Comparison of ENCODE assay signal across 37 cellular contexts in the genomic region with DNA sequence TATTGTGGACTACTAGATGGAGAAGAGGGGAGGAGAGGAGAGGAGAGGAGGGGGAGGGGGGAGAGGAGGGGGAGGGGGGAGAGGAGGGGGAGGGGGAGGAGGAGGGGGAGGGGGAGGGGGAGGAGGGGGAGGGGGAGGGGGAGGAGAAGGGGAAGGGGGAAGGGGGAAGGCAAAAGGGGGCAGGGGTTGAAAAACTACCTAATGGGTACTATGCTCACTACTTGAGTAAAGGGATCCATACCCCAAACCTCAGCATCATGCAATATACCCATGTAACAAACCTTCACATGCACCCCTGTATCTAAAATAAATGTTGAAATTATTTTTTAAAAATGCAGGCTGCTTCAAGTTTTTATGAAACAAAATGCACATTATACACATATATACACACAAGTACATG. TPM values are rescaled to one million over a fixed set of nuclear protein-coding genes. Genes with fewer than 3 reads are reported as not detected.
"Had no signal": no experiment of that assay in that cellular context is flagged by ENCODE, and none has a peak within 500 bp of the region (broad histone marks: within the 10 kb centered on the region; RNA-seq: fewer than 3 reads in every experiment).

No MANE protein-coding gene starts in this region.

- H3K27ac ChIP-seq: adrenal gland, body of pancreas, brain microvascular endothelial cell, breast epithelium, VCaP had no signal

- H3K27me3 ChIP-seq: adrenal gland, body of pancreas, brain microvascular endothelial cell, breast epithelium had no signal

- H3K4me3 ChIP-seq: adrenal gland, body of pancreas, breast epithelium had no signal

- DNase-seq: activated B cell treated with CpG ODN at 0.5 μM for 24 hours; activated CD4-positive, alpha-beta memory T cell treated with anti-CD3 and anti-CD28 coated beads for 36 hours; activated CD4-positive, alpha-beta T cell treated with anti-CD3 and anti-CD28 coated beads for 4 hours; activated CD4-positive, alpha-beta T cell treated with anti-CD3 and anti-CD28 coated beads, Interleukin-2, amount 10 ng/mL, durations not matched to agents 24 days and 14 days; activated CD4-positive, alpha-beta T cell treated with anti-CD3 and anti-CD28 coated beads, Interleukin-2, amount 50 U/mL, for 1 hour; activated CD4-positive, alpha-beta T cell treated with anti-CD3 and anti-CD28 coated beads, Interleukin-2, amount 50 U/mL, for 4 hours; activated CD4-positive, CD25-positive, alpha-beta regulatory T cell treated with anti-CD3 and anti-CD28 coated beads, Interleukin-2, amount 50 U/mL, for 72 hours; activated CD8-positive, alpha-beta memory T cell treated with anti-CD3 and anti-CD28 coated beads, Interleukin-2, amount 50 U/mL, for 4 hours; activated CD8-positive, alpha-beta T cell treated with anti-CD3 and anti-CD28 coated beads for 36 hours; activated effector memory CD4-positive, alpha-beta T cell treated with anti-CD3 and anti-CD28 coated beads, Interleukin-2, amount 50 U/mL, for 16 hours; activated gamma-delta T cell treated with Interleukin-2 at 50 U/mL for 16 hours; activated naive CD4-positive, alpha-beta T cell; activated naive CD4-positive, alpha-beta T cell treated with anti-CD3 and anti-CD28 coated beads for 36 hours; activated naive CD4-positive, alpha-beta T cell treated with anti-CD3 and anti-CD28 coated beads, Interleukin-2, amount 50 U/mL, for 16 hours; activated naive CD8-positive, alpha-beta T cell treated with anti-CD3 and anti-CD28 coated beads for 36 hours; activated T-cell treated with anti-CD3 and anti-CD28 coated beads for 4 hours; activated T-cell treated with anti-CD3 and anti-CD28 coated beads, Interleukin-2, amount 50 U/mL, for 1 hour; activated T-cell treated with anti-CD3 and anti-CD28 coated beads, Interleukin-2, amount 50 U/mL, for 4 hours; activated T-cell treated with anti-CD3 and anti-CD28 coated beads, Interleukin-2, amount 50 U/mL, for 72 hours; adrenal gland; amniotic stem cell; aorta; body of pancreas; brain microvascular endothelial cell; central memory CD4-positive, alpha-beta T cell; SW 1271; T-helper 1 cell; T-helper 2 cell; T-helper 9 cell had no signal

- H3K9me3 ChIP-seq: adrenal gland, body of pancreas, breast epithelium had no signal

- H3K4me1 ChIP-seq: breast epithelium had no signal

- H3K36me3 ChIP-seq: adrenal gland, brain microvascular endothelial cell, breast epithelium had no signal

- ATAC-seq: activated CD8-positive, alpha-beta T cell treated with anti-CD3 and anti-CD28 coated beads for 36 hours; activated naive CD4-positive, alpha-beta T cell treated with anti-CD3 and anti-CD28 coated beads, Interleukin-2, amount 50 U/mL, for 72 hours; activated T-cell treated with anti-CD3 and anti-CD28 coated beads, Interleukin-2, amount 50 U/mL, for 4 hours; activated T-cell treated with anti-CD3 and anti-CD28 coated beads, Interleukin-2, amount 50 U/mL, for 72 hours; activated T-helper 17 cell treated with anti-CD3 and anti-CD28 coated beads, Interleukin-2, amount 50 U/mL, for 72 hours; body of pancreas had no signal

- FAIRE-seq: astrocyte, TTC549 had no signal

RNA-seq across cellular contexts. Expression of a gene that starts 15.1 kb away (rescaled TPM):
- total RNA-seq: activated B cell treated with CpG ODN at 0.5 μM for 24 hours; activated CD4-positive, alpha-beta memory T cell treated with anti-CD3 and anti-CD28 coated beads for 36 hours; activated CD4-positive, alpha-beta T cell treated with anti-CD3 and anti-CD28 coated beads, Interleukin-2, amount 10 ng/mL, durations not matched to agents 24 days and 14 days; activated CD8-positive, alpha-beta memory T cell treated with anti-CD3 and anti-CD28 coated beads for 36 hours; activated CD8-positive, alpha-beta T cell treated with anti-CD3 and anti-CD28 coated beads for 36 hours; activated naive CD4-positive, alpha-beta T cell treated with anti-CD3 and anti-CD28 coated beads for 36 hours; activated naive CD4-positive, alpha-beta T cell treated with anti-CD3 and anti-CD28 coated beads, Interleukin-2, amount 50 U/mL, for 72 hours; activated naive CD8-positive, alpha-beta T cell treated with anti-CD3 and anti-CD28 coated beads for 36 hours; activated T-cell treated with anti-CD3 and anti-CD28 coated beads, Interleukin-2, amount 50 U/mL, for 4 hours; activated T-cell treated with anti-CD3 and anti-CD28 coated beads, Interleukin-2, amount 50 U/mL, for 72 hours; activated T-helper 1 cell treated with anti-CD3 and anti-CD28 coated beads, Interleukin-12 subunit alpha, Interleukin-12 subunit beta, Interleukin-2, Interleukin-4 antibody, amounts not matched to agents 30 ng/mL and 10 ng/mL and 1 ng/mL, durations not matched to agents 14 hours and 24 hours and 36 hours; activated T-helper 17 cell treated with anti-CD3 and anti-CD28 coated beads, Interleukin-2, amount 50 U/mL, for 72 hours; aorta; astrocyte; body of pancreas; breast epithelium had no signal

RNA-seq across cellular contexts. Expression of a gene that starts 39.0 kb away (rescaled TPM):
- total RNA-seq: activated B cell treated with CpG ODN at 0.5 μM for 24 hours; activated CD4-positive, alpha-beta memory T cell treated with anti-CD3 and anti-CD28 coated beads for 36 hours; activated CD4-positive, alpha-beta T cell treated with anti-CD3 and anti-CD28 coated beads, Interleukin-2, amount 10 ng/mL, durations not matched to agents 24 days and 14 days; activated CD8-positive, alpha-beta memory T cell treated with anti-CD3 and anti-CD28 coated beads for 36 hours; activated CD8-positive, alpha-beta T cell treated with anti-CD3 and anti-CD28 coated beads for 36 hours; activated naive CD4-positive, alpha-beta T cell treated with anti-CD3 and anti-CD28 coated beads for 36 hours; activated naive CD4-positive, alpha-beta T cell treated with anti-CD3 and anti-CD28 coated beads, Interleukin-2, amount 50 U/mL, for 72 hours; activated naive CD8-positive, alpha-beta T cell treated with anti-CD3 and anti-CD28 coated beads for 36 hours; activated T-cell treated with anti-CD3 and anti-CD28 coated beads, Interleukin-2, amount 50 U/mL, for 4 hours; activated T-cell treated with anti-CD3 and anti-CD28 coated beads, Interleukin-2, amount 50 U/mL, for 72 hours; activated T-helper 1 cell treated with anti-CD3 and anti-CD28 coated beads, Interleukin-12 subunit alpha, Interleukin-12 subunit beta, Interleukin-2, Interleukin-4 antibody, amounts not matched to agents 30 ng/mL and 10 ng/mL and 1 ng/mL, durations not matched to agents 14 hours and 24 hours and 36 hours; activated T-helper 17 cell treated with anti-CD3 and anti-CD28 coated beads, Interleukin-2, amount 50 U/mL, for 72 hours; adrenal gland; aorta; astrocyte; body of pancreas had no signal
- polyA plus RNA-seq: adrenal gland had no signal
